Comparison of ENCODE assay signal across 1 cellular context in genomic region chr14:99968156-99968920, GRCh38.
TF ChIP-seq lines count a peak whose summit lies in the region.

No MANE protein-coding gene starts in this region.

TF ChIP-seq in H1, 55 proteins besides CTCF, POLR2A, EP300 and RAD21 (continued from another document):
- TF ChIP-seq CHD7 (IDR thresholded peaks at IDR 0.05; ENCODE audit: insufficient replicate concordance, low read length) (no peak), FOSL1 (IDR thresholded peaks at IDR 0.05; ENCODE audit: insufficient read depth, low read depth, low read length) (no peak), NRF1 (IDR thresholded peaks at IDR 0.05; ENCODE audit: low read depth, low read length) (no peak), BCL11A (IDR thresholded peaks at IDR 0.05; ENCODE audit: low read depth in 2 of 2, low read length in 2 of 2) (no peak), SIN3A (conservative IDR thresholded peaks at IDR 0.05 in 1 of 2, IDR thresholded peaks at IDR 0.05 in 1 of 2; ENCODE audit: low read depth in 1 of 2, low read length in 2 of 2) (no peak), KDM4A (IDR thresholded peaks at IDR 0.05; ENCODE audit: low read depth, low read length, severe bottlenecking) (no peak), CBX5 (IDR thresholded peaks at IDR 0.05; ENCODE audit: low read depth, low read length) (no peak), TCF12 (IDR thresholded peaks at IDR 0.05; ENCODE audit: low read depth, low read length) (no peak)
